In the genomic region with DNA sequence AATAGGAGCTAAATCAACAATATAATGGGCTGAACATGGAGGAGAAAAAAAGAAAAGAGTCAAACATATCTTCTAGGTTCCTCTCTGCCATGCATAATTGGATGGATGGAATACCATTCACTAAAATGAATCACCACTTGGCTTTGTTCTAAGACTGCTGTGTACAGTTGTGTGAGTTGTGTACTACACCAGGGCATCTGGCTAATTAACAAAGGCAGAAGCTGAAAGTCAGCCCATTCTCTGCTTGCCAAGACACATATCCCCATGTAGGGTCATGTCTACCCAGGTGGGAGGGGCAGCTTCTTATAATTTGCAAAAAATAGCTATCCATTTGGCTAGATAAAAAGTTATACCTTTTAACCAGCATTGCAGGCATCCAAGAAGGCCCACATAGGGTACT, we compare ENCODE assay signal across 18 cellular contexts. TPM values are rescaled to one million over a fixed set of nuclear protein-coding genes. Genes with fewer than 3 reads are reported as not detected.
A peak's percentile ranks its signal among the peaks of the same experiment; 100 is the strongest.
DNase-seq lines count a peak whose midpoint lies in the region; ATAC-seq, FAIRE-seq and TF ChIP-seq lines count a peak whose summit lies in the region.
"Had no signal": no experiment of that assay in that cellular context is flagged by ENCODE, and none has a peak within 500 bp of the region (broad histone marks: within the 10 kb centered on the region; RNA-seq: fewer than 3 reads in every experiment).

No MANE protein-coding gene starts in this region.

- H3K36me3 ChIP-seq in ACC112 (ENCODE audit: insufficient read depth, low read length) (no peaks in the 10 kb centered on the region), mammary epithelial cell (ENCODE audit: insufficient read depth, low read length) (no peaks in the 10 kb centered on the region), keratinocyte (ENCODE audit: control insufficient read depth in 2 of 2, extremely low read depth in 1 of 2, insufficient read depth in 2 of 2, low read length in 2 of 2) (no peaks in the 10 kb centered on the region), mesendoderm (ENCODE audit: control insufficient read depth, insufficient read depth, low read length) (no peaks in the 10 kb centered on the region)
- H3K36me3 ChIP-seq: neural progenitor cell had no signal

- H3K18ac ChIP-seq in mesendoderm (ENCODE audit: low read length) = no peak overlapping the region

- H3K27me3 ChIP-seq in ACC112 (ENCODE audit: insufficient read depth, low read length) (no peaks in the 10 kb centered on the region), mammary epithelial cell (ENCODE audit: insufficient read depth, low read length) (no peaks in the 10 kb centered on the region), keratinocyte (ENCODE audit: control insufficient read depth, extremely low read depth, insufficient read depth, low read length) (no peaks in the 10 kb centered on the region), mesendoderm (ENCODE audit: insufficient read depth, low read length, poor library complexity) (no peaks in the 10 kb centered on the region), dorsolateral prefrontal cortex (no peaks in the 10 kb centered on the region)
- H3K27me3 ChIP-seq: neural progenitor cell had no signal

- H2AK5ac ChIP-seq in mesendoderm (ENCODE audit: low read length) = no peak overlapping the region

- TF ChIP-seq CTCF in mammary epithelial cell (conservative IDR thresholded peaks at IDR 0.05 in 1 of 2, IDR thresholded peaks at IDR 0.05 in 1 of 2; ENCODE audit: extremely low read depth in 1 of 2, insufficient read depth in 1 of 2, low read depth in 1 of 2, low read length in 2 of 2) (no peak), keratinocyte (optimal IDR thresholded peaks at IDR 0.05 in 1 of 3, IDR thresholded peaks at IDR 0.05 in 1 of 3, conservative IDR thresholded peaks at IDR 0.05 in 1 of 3; ENCODE audit: extremely low read depth in 1 of 3, insufficient read depth in 2 of 3, low read length in 3 of 3) (no peak), dorsolateral prefrontal cortex (IDR thresholded peaks at IDR 0.05 in 54 of 56, conservative IDR thresholded peaks at IDR 0.05 in 2 of 56; ENCODE audit: low read depth in 1 of 56, partially characterized antibody in 56 of 56) (no peak)

- H3K27ac ChIP-seq in ACC112 (ENCODE audit: low read depth, low read length) (peak overlapping the region; percentile 98), mammary epithelial cell (ENCODE audit: insufficient read depth, low read depth, low read length) (peak overlapping the region; percentile 12), keratinocyte (ENCODE audit: control insufficient read depth, insufficient read depth, low read length) (peak overlapping the region; percentile 38), mesendoderm (ENCODE audit: low read depth, low read length) (no peak overlapping the region), dorsolateral prefrontal cortex (no peak overlapping the region)
- H3K27ac ChIP-seq: neural progenitor cell had no signal

- no peak overlapping the region for H4K5ac ChIP-seq in mesendoderm (ENCODE audit: low read length)

- CTCF ChIA-PET in mammary epithelial cell (lab: Charles Lee; ENCODE audit: low non-redundant PET) = interaction anchor here (0.5 kb wide), 1 partner anchor 405 kb away, joined by 3 read pairs; no protein-coding TSS in a partner anchor

- H2AFZ ChIP-seq in ACC112 (ENCODE audit: low read length, unreplicated experiment) (no peak overlapping the region), mammary epithelial cell (ENCODE audit: low read depth, low read length) (peak overlapping the region; percentile 43), keratinocyte (ENCODE audit: control insufficient read depth, low read length) (peak overlapping the region; percentile 49)

- H4K8ac ChIP-seq in mesendoderm (ENCODE audit: low read depth, low read length) = no peak overlapping the region

- H4K20me1 ChIP-seq in mammary epithelial cell (ENCODE audit: insufficient read depth, low read length) (no peaks in the 10 kb centered on the region), keratinocyte (ENCODE audit: control insufficient read depth, extremely low read depth, insufficient read depth, low read length) (no peaks in the 10 kb centered on the region)

- H3K9ac ChIP-seq in mammary epithelial cell (ENCODE audit: insufficient read depth, low read length) (no peak overlapping the region), keratinocyte (ENCODE audit: control insufficient read depth, extremely low read depth, insufficient read depth, low read length) (no peak overlapping the region), mesendoderm (ENCODE audit: low read length) (no peak overlapping the region)
- H3K9ac ChIP-seq: neural progenitor cell had no signal

- H3K79me2 ChIP-seq in ACC112 (ENCODE audit: control insufficient read depth, insufficient read depth, low read length, unreplicated experiment) = no peaks in the 10 kb centered on the region
- no peaks in the 10 kb centered on the region for H3K79me2 ChIP-seq in mammary epithelial cell (ENCODE audit: insufficient read depth, low read length)
- H3K79me2 ChIP-seq in keratinocyte (ENCODE audit: control insufficient read depth, insufficient read depth, low read length) = no peaks in the 10 kb centered on the region
- H3K79me2 ChIP-seq in mesendoderm (ENCODE audit: control insufficient read depth, insufficient read depth, low read length) = no peaks in the 10 kb centered on the region

- no peak overlapping the region for H2BK5ac ChIP-seq in mesendoderm (ENCODE audit: low read length)

- H3K4me2 ChIP-seq in mammary epithelial cell (ENCODE audit: insufficient read depth, low read depth, low read length) (peak overlapping the region; percentile 52), keratinocyte (ENCODE audit: control insufficient read depth, extremely low read depth, insufficient read depth, low read depth, low read length) (peak overlapping the region; percentile 39), mesendoderm (ENCODE audit: low read length) (no peak overlapping the region)
- H3K4me2 ChIP-seq: neural progenitor cell had no signal

- no peak overlapping the region for H3K56ac ChIP-seq in mesendoderm (ENCODE audit: low read length)

- dilution Hi-C loops in mammary epithelial cell (cut with HindIII; ENCODE audit: low sequenced_read_pairs) = loop anchor here (5.0 kb wide), 1 partner anchor 41 kb away; no protein-coding TSS in a partner anchor
- dilution Hi-C loops in keratinocyte (cut with MboI; ENCODE audit: extremely low pct_ligation_motif_present, low sequenced_read_pairs) = no loop called here

- ATAC-seq in HG03108 (IDR thresholded peaks at IDR 0.05; ENCODE audit: unreplicated experiment) = no peak
- ATAC-seq: activated CD8-positive, alpha-beta memory T cell treated with anti-CD3 and anti-CD28 coated beads, Interleukin-2, amount 10 ng/mL, durations not matched to agents 7 days and 5 days; HCT116; stimulated activated effector memory CD8-positive, alpha-beta T cell treated with anti-CD3 and anti-CD28 coated beads, Interleukin-12 subunit alpha, Interleukin-12 subunit beta, amount 100 ng/mL, for 72 hours; WTC11 had no signal

- intact Hi-C loops in mammary epithelial cell (cut with micrococcal nuclease) = no loop called here
- intact Hi-C loops in dorsolateral prefrontal cortex (cut with DNase I) = loop anchor here in 1 of 2 donors (10.0 kb wide), 1 partner anchor 248 kb away; no protein-coding TSS in a partner anchor

- no peak overlapping the region for H3K4ac ChIP-seq in mesendoderm (ENCODE audit: low read depth, low read length)

- no peaks in the 10 kb centered on the region for H3K79me1 ChIP-seq in mesendoderm (ENCODE audit: low read length)

- H2BK120ac ChIP-seq in mesendoderm (ENCODE audit: low read depth, low read length) = no peak overlapping the region

- peak; percentile 87 for FAIRE-seq in keratinocyte (lab: Jason Lieb, UNC)

- H3K4me3 ChIP-seq in ACC112 (ENCODE audit: low read depth, low read length) = peak overlapping the region; percentile 30
- H3K4me3 ChIP-seq in mammary epithelial cell (replicated peaks in 1 of 3; ENCODE audit: insufficient read depth in 1 of 3, low read depth in 2 of 3, low read length in 3 of 3) = no peak overlapping the region
- H3K4me3 ChIP-seq in keratinocyte (ENCODE audit: control insufficient read depth in 2 of 3, extremely low read depth in 1 of 3, insufficient read depth in 2 of 3, low read depth in 1 of 3, low read length in 3 of 3) = no peak overlapping the region
- no peak overlapping the region for H3K4me3 ChIP-seq in mesendoderm (ENCODE audit: low read length)
- no peak overlapping the region for H3K4me3 ChIP-seq in dorsolateral prefrontal cortex
- H3K4me3 ChIP-seq: neural progenitor cell, skin epidermis had no signal

- H3K9me3 ChIP-seq in mammary epithelial cell (replicated peaks; ENCODE audit: insufficient read depth, low read length) (no peaks in the 10 kb centered on the region), keratinocyte (ENCODE audit: control insufficient read depth, low read depth, low read length) (no peaks in the 10 kb centered on the region)

- in situ Hi-C loops in mammary epithelial cell (cut with MboI; ENCODE audit: low sequenced_read_pairs in 2 of 2) = no loop called here

- H3K4me1 ChIP-seq in ACC112 (ENCODE audit: control insufficient read depth, insufficient read depth, low read length, unreplicated experiment) (peaks cover 44% of the 10 kb centered on the region), mammary epithelial cell (ENCODE audit: insufficient read depth, low read length) (peaks cover 37% of the 10 kb centered on the region), keratinocyte (ENCODE audit: control insufficient read depth, extremely low read depth, insufficient read depth, low read length) (peaks cover 33% of the 10 kb centered on the region), mesendoderm (ENCODE audit: control insufficient read depth, low read depth, low read length) (peaks cover 2% of the 10 kb centered on the region)
- H3K4me1 ChIP-seq: neural progenitor cell had no signal

- H3K9me1 ChIP-seq in keratinocyte (ENCODE audit: control insufficient read depth, extremely low read depth, insufficient read depth, low read length) = no peaks in the 10 kb centered on the region

- BruUV-seq in mammary epithelial cell (replicated peaks; lab: Mats Ljungman, UMichigan) = no TSS peak

- H2BK15ac ChIP-seq in mesendoderm (replicated peaks; ENCODE audit: low read depth) = no peak overlapping the region

- DNase-seq in LHCN-M2 (ENCODE audit: low read depth) (peak; percentile 49), mammary epithelial cell (peak; percentile 71), keratinocyte (ENCODE audit: low read depth, low spot score) (no peak), mesendoderm (no peak), amniotic stem cell (lab: John Stamatoyannopoulos, UW) (no peak), dorsolateral prefrontal cortex (no peak)
- DNase-seq: activated CD8-positive, alpha-beta memory T cell treated with anti-CD3 and anti-CD28 coated beads, Interleukin-2, amount 10 ng/mL, durations not matched to agents 7 days and 5 days; COR-L47; effector CD4-positive, alpha-beta T cell; NCI-H2107; T-helper 1 cell had no signal

- no peak overlapping the region for H3K23ac ChIP-seq in mesendoderm (ENCODE audit: low read length)

RNA-seq across cellular contexts. Expression of a gene that starts 21.0 kb away (rescaled TPM):
- total RNA-seq in LHCN-M2 (2014; rRNA removed) (63.7 and 79.8 TPM in 2 replicates), mammary epithelial cell (10 to 100 TPM; 61.1 to 78.7 TPM), dorsolateral prefrontal cortex (100 to 1,000 TPM in 18 of 120 experiments, 10 to 100 TPM in 102; 41.3 to 211 (median 70.6) TPM)
- polyA plus RNA-seq in LHCN-M2 (2012) = 38.9 TPM
- polyA plus RNA-seq in mammary epithelial cell (24.6 TPM), keratinocyte (31.2 to 83.1 TPM (median 70.1 TPM) in 3 replicates)
- polyA minus RNA-seq in mammary epithelial cell (25.1 TPM), keratinocyte (28.4 to 46.4 TPM (median 36.4 TPM) in 3 replicates)
- 322 TPM for polyA plus RNA-seq in keratinocyte (2011; ENCODE audit: low read depth)
- polyA plus RNA-seq in keratinocyte (2011; cell fraction: cytosol; rRNA removed) = 20.0 and 37.1 TPM in 2 replicates
- 170 and 226 TPM in 2 replicates for polyA plus RNA-seq in keratinocyte (2011; cell fraction: nucleus; rRNA removed)
- 43.2 and 179 TPM in 2 replicates for polyA plus RNA-seq in keratinocyte (2012; ENCODE audit: low replicate concordance)
- 76.4 TPM for polyA minus RNA-seq in keratinocyte (2011; cell fraction: cytosol; rRNA and poly(A)+ RNA removed)
- 198 and 206 TPM in 2 replicates for polyA minus RNA-seq in keratinocyte (2011; cell fraction: nucleus; rRNA and poly(A)+ RNA removed)
- 11.0 TPM for polyA plus RNA-seq in mesendoderm (2013, experiment 1 of 2)
- 12.2 TPM for polyA plus RNA-seq in mesendoderm (2013, experiment 2 of 2)

Comparison
In these comparisons a context has a peak if more than half of its experiments do, and no peak if none do; other contexts are left out.
1. H3K27ac ChIP-seq: peak in ACC112 (single experiment), mammary epithelial cell (single experiment) and keratinocyte (single experiment); none in mesendoderm (single experiment) and dorsolateral prefrontal cortex (0 of 59).
2. DNase-seq: peak in LHCN-M2 (single experiment) and mammary epithelial cell (single experiment); none in keratinocyte (single experiment), mesendoderm (single experiment), amniotic stem cell (single experiment) and dorsolateral prefrontal cortex (0 of 10).